2 cellular contexts compared by ENCODE assay signal in the genomic region with DNA sequence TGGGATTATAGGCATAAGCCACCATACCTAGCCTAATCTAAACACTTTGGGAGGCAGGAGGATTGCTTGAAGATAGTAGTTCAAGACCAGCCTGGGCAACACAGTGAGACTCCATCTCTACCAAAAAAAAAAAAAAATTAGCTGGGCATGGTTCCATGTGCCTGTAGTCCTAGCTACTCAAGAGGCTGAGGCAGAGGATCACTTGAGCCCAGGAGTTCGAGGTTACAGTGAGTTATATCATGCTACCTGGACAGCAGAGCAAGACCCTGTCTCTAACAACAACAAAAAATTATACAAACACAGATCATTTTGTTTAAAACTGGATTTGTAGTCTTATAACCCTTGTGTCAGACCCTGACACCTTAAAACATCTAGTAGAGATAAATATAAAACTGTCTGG.
TF ChIP-seq lines count a peak whose summit lies in the region.

No MANE protein-coding gene starts in this region.

TF ChIP-seq in HEK293, 187 proteins besides CTCF, POLR2A, EP300 and RAD21:
- TF ChIP-seq ZNF121 (tag by site-specific recombination; IDR thresholded peaks at IDR 0.05) (peak; percentile 32; the same call in 1 of the 2 replicates), ZNF391 (tag by site-specific recombination; IDR thresholded peaks at IDR 0.05; ENCODE audit: borderline replicate concordance, low read depth) (no peak)

TF ChIP-seq in K562, 482 proteins besides CTCF, POLR2A, EP300 and RAD21:
- TF ChIP-seq ZNF121 (CRISPR knock-in tag; conservative IDR thresholded peaks at IDR 0.05): peak; percentile 73
- TF ChIP-seq TCFL5 (CRISPR knock-in tag; conservative IDR thresholded peaks at IDR 0.05): no peak
